ENCODE assay signal across 8 cellular contexts in genomic region chr1:67053535-67053784, GRCh38. TPM values are rescaled to one million over a fixed set of nuclear protein-coding genes. Genes with fewer than 3 reads are reported as not detected.
A peak's percentile ranks its signal among the peaks of the same experiment; 100 is the strongest.
DNase-seq lines count a peak whose midpoint lies in the region; ATAC-seq and TF ChIP-seq lines count a peak whose summit lies in the region.

No MANE protein-coding gene starts in this region.

- peaks cover 2% of the 10 kb centered on the region for H3K36me3 Mint-ChIP-seq in IgD-negative memory B cell

- DNase-seq in GM06990 (ENCODE audit: extremely low read depth, insufficient read length) (no peak), adrenal gland (peak in 6 of 7 donors; percentile 57 to 68 (median 64)), right atrium auricular region (ENCODE audit: low spot score) (peak; percentile 65), retinal pigment epithelial cell (ENCODE audit: low read depth) (no peak), A172 (ENCODE audit: low spot score) (no peak), Ammon's horn (ENCODE audit: low spot score) (no peak)

- H3K4me3 Mint-ChIP-seq in IgD-negative memory B cell: peak overlapping the region; percentile 78 to 98 (median 94)

- no peaks in the 10 kb centered on the region for H3K27me3 Mint-ChIP-seq in IgD-negative memory B cell

- peak in 1 of 2 donors; percentile 83 for TF ChIP-seq POLR2A in adrenal gland (IDR thresholded peaks at IDR 0.05)

- H3K9me3 ChIP-seq in adrenal gland (replicated peaks in 1 of 3) (no peaks in the 10 kb centered on the region), right atrium auricular region (no peaks in the 10 kb centered on the region)

- no peak for TF ChIP-seq CTCF in GM06990 (IDR thresholded peaks at IDR 0.05; ENCODE audit: insufficient read depth, low read length, poor library complexity, severe bottlenecking)
- no peak for TF ChIP-seq CTCF in adrenal gland (IDR thresholded peaks at IDR 0.05)
- TF ChIP-seq CTCF in right atrium auricular region (IDR thresholded peaks at IDR 0.05): no peak
- no peak for TF ChIP-seq CTCF in retinal pigment epithelial cell (conservative IDR thresholded peaks at IDR 0.05; ENCODE audit: low read depth, low read length)

- H3K27me3 ChIP-seq in GM06990 (replicated peaks; ENCODE audit: control insufficient read depth, insufficient read depth, low read length) (no peaks in the 10 kb centered on the region), adrenal gland (no peaks in the 10 kb centered on the region), right atrium auricular region (no peaks in the 10 kb centered on the region)

- peak overlapping the region; percentile 87 to 96 (median 95) for H3K27ac Mint-ChIP-seq in IgD-negative memory B cell

- 0 to 1% (median 0%) methylated on average over 31 to 34 of the region's 34 CpGs; no CpG with 5 or more reads in 1 of the 4 donors for WGBS in adrenal gland, 4 donors

- no peaks in the 10 kb centered on the region for H3K9me3 Mint-ChIP-seq in IgD-negative memory B cell

- H3K36me3 ChIP-seq in GM06990 (ENCODE audit: control insufficient read depth, insufficient read depth, low read length): no peaks in the 10 kb centered on the region
- peaks cover 0 to 17% of the 10 kb centered on the region in 2 donors for H3K36me3 ChIP-seq in adrenal gland (replicated peaks in 1 of 2)
- peaks cover 18% of the 10 kb centered on the region for H3K36me3 ChIP-seq in right atrium auricular region

- H3K27ac ChIP-seq in adrenal gland (peak overlapping the region; percentile 69 to 95 (median 94)), right atrium auricular region (peak overlapping the region; percentile 94 to 97)

- intact Hi-C loops in adrenal gland (cut with DNase I): loop anchor here in 1 of 2 donors (10.0 kb wide), 1 partner anchor 91 kb away; no protein-coding TSS in a partner anchor

- peaks cover 5 to 7% of the 10 kb centered on the region in 2 donors for H3K4me1 ChIP-seq in adrenal gland (replicated peaks in 1 of 2)
- H3K4me1 ChIP-seq in right atrium auricular region: peaks cover 0 to 9% of the 10 kb centered on the region in 2 donors

- peak; percentile 30 for ATAC-seq in GM21576 (IDR thresholded peaks at IDR 0.05; ENCODE audit: unreplicated experiment)

- peaks cover 14 to 27% (median 17%) of the 10 kb centered on the region in 3 donors for H3K4me1 Mint-ChIP-seq in IgD-negative memory B cell

- H3K4me3 ChIP-seq in GM06990 (replicated peaks; ENCODE audit: low read depth, low read length) (peak overlapping the region; percentile 71), adrenal gland (peak overlapping the region; percentile 71 to 82 (median 72)), right atrium auricular region (peak overlapping the region; percentile 82), retinal pigment epithelial cell (ENCODE audit: low read length) (peak overlapping the region; percentile 87)

RNA-seq across cellular contexts. Expression of gene SLC35D1, which starts 0.5 kb away (rescaled TPM):
- polyA plus RNA-seq in IgD-negative memory B cell (3.2 TPM), adrenal gland (10 to 100 TPM in 1 of 3 donors, 1 to 10 TPM in 2; 1.9 to 15.7 (median 1.9) TPM)
- total RNA-seq in adrenal gland (10 to 100 TPM in 7 of 8 donors, 1 to 10 TPM in 1; 9.4 to 17.6 (median 13.7) TPM), right atrium auricular region (1 to 10 TPM; 3.3 to 4.9 TPM)
- 14.1 and 15.2 TPM in 2 replicates for total RNA-seq in A172 (2014; rRNA removed; shearing (Covaris generic))

Comparison
In these comparisons a context has a peak if more than half of its experiments do, and no peak if none do; other contexts are left out.
1. DNase-seq: peak in adrenal gland (6 of 7) and right atrium auricular region (single experiment); none in GM06990 (single experiment), retinal pigment epithelial cell (single experiment), A172 (single experiment) and Ammon's horn (single experiment).
2. Peak in every context shown above with its lines, with median percentiles within 50 percentile points of each other: H3K4me3 ChIP-seq.